17 cellular contexts compared by ENCODE assay signal in the genomic region with DNA sequence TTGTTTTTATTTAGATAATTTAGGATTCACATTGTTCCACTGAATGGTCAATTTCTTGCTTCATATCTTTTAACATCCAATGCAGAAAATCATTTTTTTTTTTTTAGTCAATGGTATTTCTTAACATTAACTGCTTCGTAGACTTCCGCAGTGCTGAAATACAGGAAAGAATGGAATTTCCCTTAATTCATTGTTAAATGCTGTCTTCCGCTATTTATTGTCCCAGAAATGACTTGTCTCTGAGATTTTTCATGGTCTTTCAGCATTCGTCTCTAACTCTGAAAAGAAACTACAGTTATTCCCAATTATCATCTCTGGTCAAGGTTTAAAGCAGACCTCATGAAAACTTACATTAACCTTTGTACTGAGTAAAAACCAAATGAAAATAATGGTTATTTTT.
DNase-seq lines count a peak whose midpoint lies in the region; ATAC-seq and TF ChIP-seq lines count a peak whose summit lies in the region.
"Had no signal": no experiment of that assay in that cellular context is flagged by ENCODE, and none has a peak within 500 bp of the region (broad histone marks: within the 10 kb centered on the region; RNA-seq: fewer than 3 reads in every experiment).

No MANE protein-coding gene starts in this region.

- H3K4me3 Mint-ChIP-seq in GM23338: no peak overlapping the region
- H3K4me3 Mint-ChIP-seq in endothelial cell (ENCODE audit: unreplicated experiment): no peak overlapping the region
- no peak overlapping the region for H3K4me3 Mint-ChIP-seq in neural progenitor cell
- H3K4me3 Mint-ChIP-seq: CD4-positive, alpha-beta memory T cell; H9 had no signal

- no peak for DNase-seq in GM23338 (ENCODE audit: low spot score)
- DNase-seq in endothelial cell (ENCODE audit: low spot score): no peak
- no peak for DNase-seq in neural progenitor cell (ENCODE audit: low spot score)
- DNase-seq in epidermal melanocyte (ENCODE audit: insufficient read length, low spot score): no peak
- DNase-seq: 8988T; C1 segment of cervical spinal cord; Calu3; CD4-positive, alpha-beta memory T cell; COR-L47; DMS53; DMS79 treated with DMSO at 0.1 percent for 48 hours; GF-D8; H9 had no signal

- no peaks in the 10 kb centered on the region for H4K20me1 ChIP-seq in GM23338 (replicated peaks; ENCODE audit: insufficient read depth)
- H4K20me1 ChIP-seq in neural progenitor cell (ENCODE audit: low read depth): no peaks in the 10 kb centered on the region

- H3K27me3 ChIP-seq in GM23338 (ENCODE audit: insufficient read depth): no peaks in the 10 kb centered on the region
- no peaks in the 10 kb centered on the region for H3K27me3 ChIP-seq in neural progenitor cell

- H3K27ac ChIP-seq in GM23338 (ENCODE audit: low read depth) (no peak overlapping the region), neural progenitor cell (no peak overlapping the region)
- H3K27ac ChIP-seq: A549 had no signal

- H3K9me3 Mint-ChIP-seq in GM23338: no peaks in the 10 kb centered on the region
- no peaks in the 10 kb centered on the region for H3K9me3 Mint-ChIP-seq in endothelial cell (ENCODE audit: unreplicated experiment)
- no peaks in the 10 kb centered on the region for H3K9me3 Mint-ChIP-seq in neural progenitor cell
- H3K9me3 Mint-ChIP-seq: H9 had no signal

- H2AFZ ChIP-seq in GM23338 (no peak overlapping the region), neural progenitor cell (replicated peaks) (peak overlapping the region; percentile 2)

- ATAC-seq in GM23338: no peak
- no peak for ATAC-seq in GM18498 (IDR thresholded peaks at IDR 0.05; ENCODE audit: unreplicated experiment)
- ATAC-seq in HG03354 (IDR thresholded peaks at IDR 0.05; ENCODE audit: poor library complexity, severe bottlenecking, unreplicated experiment): no peak
- ATAC-seq: A549, HCT116 had no signal

- H3K27me3 Mint-ChIP-seq in GM23338 (ENCODE audit: insufficient read depth, low read depth, poor library complexity) (no peaks in the 10 kb centered on the region), endothelial cell (ENCODE audit: unreplicated experiment) (no peaks in the 10 kb centered on the region), neural progenitor cell (ENCODE audit: insufficient read depth, low read depth) (peaks cover 2% of the 10 kb centered on the region)
- H3K27me3 Mint-ChIP-seq: CD4-positive, alpha-beta memory T cell had no signal

- H3K9ac ChIP-seq in neural progenitor cell: no peak overlapping the region

- H3K4me3 ChIP-seq in GM23338 (no peak overlapping the region), neural progenitor cell (no peak overlapping the region)
- H3K4me3 ChIP-seq: A549 had no signal

- no peaks in the 10 kb centered on the region for H3K9me3 ChIP-seq in neural progenitor cell (ENCODE audit: low read depth)
- H3K9me3 ChIP-seq: A549 had no signal

- H3K79me2 ChIP-seq in GM23338 (replicated peaks; ENCODE audit: insufficient read depth) (no peaks in the 10 kb centered on the region), neural progenitor cell (ENCODE audit: low read depth) (no peaks in the 10 kb centered on the region)

- H3K27ac Mint-ChIP-seq in GM23338: peak overlapping the region; percentile 61; the same call in 1 of the 2 replicates
- peak overlapping the region; percentile 92 for H3K27ac Mint-ChIP-seq in endothelial cell (ENCODE audit: unreplicated experiment)
- H3K27ac Mint-ChIP-seq in neural progenitor cell: no peak overlapping the region
- H3K27ac Mint-ChIP-seq: CD4-positive, alpha-beta memory T cell had no signal

- no peaks in the 10 kb centered on the region for H3K9me2 ChIP-seq in GM23338 (ENCODE audit: insufficient read depth)

- TF ChIP-seq CTCF in GM23338 (conservative IDR thresholded peaks at IDR 0.05; ENCODE audit: low read depth in 2 of 2) (no peak), endothelial cell (IDR thresholded peaks at IDR 0.05; ENCODE audit: unreplicated experiment) (no peak), neural progenitor cell (IDR thresholded peaks at IDR 0.05) (no peak)

- no peaks in the 10 kb centered on the region for H3K36me3 ChIP-seq in GM23338 (ENCODE audit: insufficient read depth)
- no peaks in the 10 kb centered on the region for H3K36me3 ChIP-seq in neural progenitor cell

- H3K4me2 ChIP-seq in GM23338 (no peak overlapping the region), neural progenitor cell (no peak overlapping the region)
- H3K4me2 ChIP-seq: A549 had no signal

- H3F3A ChIP-seq in GM23338 (replicated peaks; ENCODE audit: low read depth) (no peaks in the 10 kb centered on the region), neural progenitor cell (ENCODE audit: low read depth) (no peaks in the 10 kb centered on the region)

- H3K36me3 Mint-ChIP-seq in GM23338 (ENCODE audit: low read depth): no peaks in the 10 kb centered on the region
- H3K36me3 Mint-ChIP-seq in endothelial cell (ENCODE audit: low read depth, unreplicated experiment): no peaks in the 10 kb centered on the region
- H3K36me3 Mint-ChIP-seq in neural progenitor cell: no peaks in the 10 kb centered on the region
- H3K36me3 Mint-ChIP-seq: CD4-positive, alpha-beta memory T cell had no signal

- H3K4me1 Mint-ChIP-seq in GM23338 (0 out of 3 replicates have a peak, but pooled peaks cover 2% of the 10 kb centered on the region), endothelial cell (ENCODE audit: unreplicated experiment) (peaks cover 27% of the 10 kb centered on the region), neural progenitor cell (no peaks in the 10 kb centered on the region)
- H3K4me1 Mint-ChIP-seq: CD4-positive, alpha-beta memory T cell had no signal

- H3K4me1 ChIP-seq in GM23338 (ENCODE audit: insufficient read depth) (peaks cover 10% of the 10 kb centered on the region; the same call in 1 of the 2 replicates), neural progenitor cell (no peaks in the 10 kb centered on the region)
- H3K4me1 ChIP-seq: A549 had no signal

TF ChIP-seq in GM23338, 12 proteins besides CTCF, POLR2A, EP300 and RAD21:
- TF ChIP-seq POLR2AphosphoS5 (IDR thresholded peaks at IDR 0.05; ENCODE audit: low read depth) (no peak), STAT1 (IDR thresholded peaks at IDR 0.05; ENCODE audit: unreplicated experiment) (no peak), JUNB (IDR thresholded peaks at IDR 0.05; ENCODE audit: unreplicated experiment) (no peak), EZH2 (IDR thresholded peaks at IDR 0.05; ENCODE audit: low read depth, unreplicated experiment) (no peak), EZH2phosphoT487 (IDR thresholded peaks at IDR 0.05; ENCODE audit: unreplicated experiment) (no peak), ZNF114 (CRISPR knock-in tag; IDR thresholded peaks at IDR 0.05) (no peak)
- TF ChIP-seq, protein P1, sequence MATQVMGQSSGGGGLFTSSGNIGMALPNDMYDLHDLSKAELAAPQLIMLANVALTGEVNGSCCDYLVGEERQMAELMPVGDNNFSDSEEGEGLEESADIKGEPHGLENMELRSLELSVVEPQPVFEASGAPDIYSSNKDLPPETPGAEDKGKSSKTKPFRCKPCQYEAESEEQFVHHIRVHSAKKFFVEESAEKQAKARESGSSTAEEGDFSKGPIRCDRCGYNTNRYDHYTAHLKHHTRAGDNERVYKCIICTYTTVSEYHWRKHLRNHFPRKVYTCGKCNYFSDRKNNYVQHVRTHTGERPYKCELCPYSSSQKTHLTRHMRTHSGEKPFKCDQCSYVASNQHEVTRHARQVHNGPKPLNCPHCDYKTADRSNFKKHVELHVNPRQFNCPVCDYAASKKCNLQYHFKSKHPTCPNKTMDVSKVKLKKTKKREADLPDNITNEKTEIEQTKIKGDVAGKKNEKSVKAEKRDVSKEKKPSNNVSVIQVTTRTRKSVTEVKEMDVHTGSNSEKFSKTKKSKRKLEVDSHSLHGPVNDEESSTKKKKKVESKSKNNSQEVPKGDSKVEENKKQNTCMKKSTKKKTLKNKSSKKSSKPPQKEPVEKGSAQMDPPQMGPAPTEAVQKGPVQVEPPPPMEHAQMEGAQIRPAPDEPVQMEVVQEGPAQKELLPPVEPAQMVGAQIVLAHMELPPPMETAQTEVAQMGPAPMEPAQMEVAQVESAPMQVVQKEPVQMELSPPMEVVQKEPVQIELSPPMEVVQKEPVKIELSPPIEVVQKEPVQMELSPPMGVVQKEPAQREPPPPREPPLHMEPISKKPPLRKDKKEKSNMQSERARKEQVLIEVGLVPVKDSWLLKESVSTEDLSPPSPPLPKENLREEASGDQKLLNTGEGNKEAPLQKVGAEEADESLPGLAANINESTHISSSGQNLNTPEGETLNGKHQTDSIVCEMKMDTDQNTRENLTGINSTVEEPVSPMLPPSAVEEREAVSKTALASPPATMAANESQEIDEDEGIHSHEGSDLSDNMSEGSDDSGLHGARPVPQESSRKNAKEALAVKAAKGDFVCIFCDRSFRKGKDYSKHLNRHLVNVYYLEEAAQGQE (IDR thresholded peaks at IDR 0.05; ENCODE audit: unreplicated experiment): no peak
- TF ChIP-seq, protein P2, sequence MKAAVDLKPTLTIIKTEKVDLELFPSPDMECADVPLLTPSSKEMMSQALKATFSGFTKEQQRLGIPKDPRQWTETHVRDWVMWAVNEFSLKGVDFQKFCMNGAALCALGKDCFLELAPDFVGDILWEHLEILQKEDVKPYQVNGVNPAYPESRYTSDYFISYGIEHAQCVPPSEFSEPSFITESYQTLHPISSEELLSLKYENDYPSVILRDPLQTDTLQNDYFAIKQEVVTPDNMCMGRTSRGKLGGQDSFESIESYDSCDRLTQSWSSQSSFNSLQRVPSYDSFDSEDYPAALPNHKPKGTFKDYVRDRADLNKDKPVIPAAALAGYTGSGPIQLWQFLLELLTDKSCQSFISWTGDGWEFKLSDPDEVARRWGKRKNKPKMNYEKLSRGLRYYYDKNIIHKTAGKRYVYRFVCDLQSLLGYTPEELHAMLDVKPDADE (IDR thresholded peaks at IDR 0.05): no peak
